Comparison of ENCODE assay signal across 8 cellular contexts in the genomic region with DNA sequence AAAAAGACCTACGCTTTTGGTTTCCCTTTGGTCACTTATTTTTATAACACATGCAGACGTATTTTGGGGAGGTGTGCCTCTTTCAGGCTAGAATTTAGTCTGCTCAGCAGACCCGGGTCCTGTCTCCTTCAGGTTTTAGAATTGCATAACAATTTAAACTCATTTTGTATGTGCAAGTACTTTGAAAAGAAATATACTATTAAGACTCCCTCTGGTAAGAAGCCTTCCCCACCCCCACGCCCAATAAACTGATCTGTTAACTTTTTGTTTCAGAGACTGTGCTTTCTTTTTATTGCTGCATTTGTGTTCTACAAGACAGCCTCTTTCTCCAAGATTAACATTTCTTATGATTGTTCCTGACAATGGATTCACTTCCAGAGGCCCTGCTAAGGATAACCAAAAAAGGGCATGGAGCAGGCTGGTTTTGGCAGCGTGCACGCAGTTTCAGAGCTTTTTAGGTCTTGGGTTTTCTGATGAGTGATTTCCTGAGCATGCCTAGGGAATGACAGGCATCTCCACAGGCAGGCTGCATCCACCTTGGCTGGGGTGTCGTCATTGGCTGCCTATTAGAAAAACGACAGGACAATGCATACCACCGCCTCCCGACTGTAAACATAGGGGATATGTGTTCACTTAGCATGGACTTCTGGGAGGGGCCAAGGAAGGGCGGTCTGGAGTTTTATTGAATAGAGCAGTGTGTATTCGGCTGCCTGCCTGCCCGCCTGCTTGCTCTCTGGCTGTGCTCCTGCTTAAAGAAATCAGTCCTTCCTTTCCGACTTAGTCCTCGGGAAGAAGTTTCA. TPM values are rescaled to one million over a fixed set of nuclear protein-coding genes. Genes with fewer than 3 reads are reported as not detected.
DNase-seq lines count a peak whose midpoint lies in the region; ATAC-seq and TF ChIP-seq lines count a peak whose summit lies in the region.

A gene with protein sequence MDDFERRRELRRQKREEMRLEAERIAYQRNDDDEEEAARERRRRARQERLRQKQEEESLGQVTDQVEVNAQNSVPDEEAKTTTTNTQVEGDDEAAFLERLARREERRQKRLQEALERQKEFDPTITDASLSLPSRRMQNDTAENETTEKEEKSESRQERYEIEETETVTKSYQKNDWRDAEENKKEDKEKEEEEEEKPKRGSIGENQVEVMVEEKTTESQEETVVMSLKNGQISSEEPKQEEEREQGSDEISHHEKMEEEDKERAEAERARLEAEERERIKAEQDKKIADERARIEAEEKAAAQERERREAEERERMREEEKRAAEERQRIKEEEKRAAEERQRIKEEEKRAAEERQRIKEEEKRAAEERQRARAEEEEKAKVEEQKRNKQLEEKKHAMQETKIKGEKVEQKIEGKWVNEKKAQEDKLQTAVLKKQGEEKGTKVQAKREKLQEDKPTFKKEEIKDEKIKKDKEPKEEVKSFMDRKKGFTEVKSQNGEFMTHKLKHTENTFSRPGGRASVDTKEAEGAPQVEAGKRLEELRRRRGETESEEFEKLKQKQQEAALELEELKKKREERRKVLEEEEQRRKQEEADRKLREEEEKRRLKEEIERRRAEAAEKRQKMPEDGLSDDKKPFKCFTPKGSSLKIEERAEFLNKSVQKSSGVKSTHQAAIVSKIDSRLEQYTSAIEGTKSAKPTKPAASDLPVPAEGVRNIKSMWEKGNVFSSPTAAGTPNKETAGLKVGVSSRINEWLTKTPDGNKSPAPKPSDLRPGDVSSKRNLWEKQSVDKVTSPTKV (plus strand): TSS at position 694 of the 800 bp plus-strand sequence. CDS start 88,100 bp downstream, outside the sequence.

- no peaks in the 10 kb centered on the region for H3K36me3 Mint-ChIP-seq in activated naive CD8-positive, alpha-beta T cell treated with anti-CD3 and anti-CD28 coated beads, Interleukin-2, amount 50 U/mL, for 24 hours (ENCODE audit: low read depth)

- WGBS in adrenal gland, 4 donors, result 21 to 32% (median 23%) methylated on average over 8 to 15 of the region's 15 CpGs

- H3K9me3 Mint-ChIP-seq in activated naive CD8-positive, alpha-beta T cell treated with anti-CD3 and anti-CD28 coated beads, Interleukin-2, amount 50 U/mL, for 24 hours, result no peaks in the 10 kb centered on the region

- no peak for TF ChIP-seq CTCF in HCT116 (IDR thresholded peaks at IDR 0.05 in 2 of 3, conservative IDR thresholded peaks at IDR 0.05 in 1 of 3; ENCODE audit: borderline replicate concordance in 1 of 3, insufficient read depth in 1 of 3, low read depth in 2 of 3, low read length in 2 of 3)
- no peak for TF ChIP-seq CTCF in adrenal gland (IDR thresholded peaks at IDR 0.05)
- TF ChIP-seq CTCF in parathyroid adenoma (IDR thresholded peaks at IDR 0.05), result no peak

- TF ChIP-seq POLR2A in HCT116 (IDR thresholded peaks at IDR 0.05; ENCODE audit: borderline replicate concordance, extremely low read depth, insufficient read depth, insufficient read length) (no peak), adrenal gland (IDR thresholded peaks at IDR 0.05) (peak in 1 of 2 donors; percentile 43)

- ATAC-seq in HCT116 (peak; percentile 97), GM21529 (IDR thresholded peaks at IDR 0.05; ENCODE audit: unreplicated experiment) (no peak), HG03520 (IDR thresholded peaks at IDR 0.05; ENCODE audit: unreplicated experiment) (no peak)
- no peak for ATAC-seq in activated naive CD8-positive, alpha-beta T cell treated with anti-CD3 and anti-CD28 coated beads, Interleukin-2, amount 50 U/mL, for 24 hours

- no peaks in the 10 kb centered on the region for H3K36me3 ChIP-seq in HCT116 (ENCODE audit: control insufficient read depth in 1 of 2, insufficient read depth in 2 of 2, low read length in 2 of 2)
- H3K36me3 ChIP-seq in adrenal gland (replicated peaks in 1 of 2), result no peaks in the 10 kb centered on the region
- no peaks in the 10 kb centered on the region for H3K36me3 ChIP-seq in parathyroid adenoma (ENCODE audit: control insufficient read depth, insufficient read depth, low read length)

- no peaks in the 10 kb centered on the region for H3K27me3 Mint-ChIP-seq in activated naive CD8-positive, alpha-beta T cell treated with anti-CD3 and anti-CD28 coated beads, Interleukin-2, amount 50 U/mL, for 24 hours

- CTCF ChIA-PET in HCT116 (lab: Charles Lee), result no interaction called here

- H3K9me3 ChIP-seq in HCT116 (ENCODE audit: control insufficient read depth in 1 of 2, insufficient read depth in 1 of 2, low read depth in 1 of 2, low read length in 2 of 2) (no peaks in the 10 kb centered on the region), adrenal gland (replicated peaks in 1 of 3) (no peaks in the 10 kb centered on the region), parathyroid adenoma (ENCODE audit: control insufficient read depth, low read length) (no peaks in the 10 kb centered on the region)

- RAD21 ChIA-PET in HCT116 (lab: Charles Lee; ENCODE audit: low non-redundant PET in 1 of 2, low total read pairs in 2 of 2, uncharacterized antibody in 2 of 2, unreplicated experiment in 2 of 2), result no interaction called here

- H3K9me2 ChIP-seq in HCT116 (ENCODE audit: insufficient read depth), result no peaks in the 10 kb centered on the region

- H3K79me2 ChIP-seq in HCT116 (ENCODE audit: insufficient read depth, low read length), result no peaks in the 10 kb centered on the region
- no peaks in the 10 kb centered on the region for H3K79me2 ChIP-seq in parathyroid adenoma

- H3K4me2 ChIP-seq in HCT116 (ENCODE audit: low read length) (peak within 1 kb of the TSS; percentile 69), parathyroid adenoma (ENCODE audit: low read length) (peak within 1 kb of the TSS; percentile 41)

- H3K9ac ChIP-seq in HCT116 (ENCODE audit: low read length) (no peak within 1 kb of the TSS), parathyroid adenoma (no peak within 1 kb of the TSS)

- H4K20me1 ChIP-seq in HCT116 (ENCODE audit: insufficient read depth), result no peaks in the 10 kb centered on the region

- no peak within 1 kb of the TSS for H3K27ac Mint-ChIP-seq in activated naive CD8-positive, alpha-beta T cell treated with anti-CD3 and anti-CD28 coated beads, Interleukin-2, amount 50 U/mL, for 24 hours

- no peak within 1 kb of the TSS for H3K4me3 Mint-ChIP-seq in activated naive CD8-positive, alpha-beta T cell treated with anti-CD3 and anti-CD28 coated beads, Interleukin-2, amount 50 U/mL, for 24 hours

- TF ChIP-seq RAD21 in HCT116 (IDR thresholded peaks at IDR 0.05; ENCODE audit: low read depth), result no peak

- BruUV-seq in HCT116 (replicated peaks; lab: Mats Ljungman, UMichigan), result no TSS peak

- H3K4me3 ChIP-seq in HCT116 (replicated peaks in 1 of 2; ENCODE audit: low read depth in 1 of 2, low read length in 2 of 2) (peak within 1 kb of the TSS; percentile 23 to 39), adrenal gland (peak within 1 kb of the TSS in 3 of 4 donors; percentile 11 to 58 (median 13)), parathyroid adenoma (ENCODE audit: low read depth, low read length) (peak within 1 kb of the TSS; percentile 7)

- H3K4me1 Mint-ChIP-seq in activated naive CD8-positive, alpha-beta T cell treated with anti-CD3 and anti-CD28 coated beads, Interleukin-2, amount 50 U/mL, for 24 hours, result peaks cover 9% of the 10 kb centered on the region

- DNase-seq in HCT116 (ENCODE audit: low read depth, low spot score) (peak; percentile 26), adrenal gland (peak; percentile 31 to 83 (median 52)), cardiac septum (ENCODE audit: low spot score) (peak; percentile 89), OCI-M2 (lab: John Stamatoyannopoulos, UW; ENCODE audit: unreplicated experiment) (no peak)
- DNase-seq in activated naive CD8-positive, alpha-beta T cell treated with anti-CD3 and anti-CD28 coated beads, Interleukin-2, amount 50 U/mL, for 24 hours, result no peak

- H3K4me1 ChIP-seq in HCT116 (ENCODE audit: control insufficient read depth in 1 of 2, insufficient read depth in 2 of 2, low read length in 2 of 2) (peaks cover 0 to 11% of the 10 kb centered on the region in 2 experiments; a peak in 1 of 4 replicates), adrenal gland (replicated peaks in 1 of 2) (peaks cover 0 to 10% of the 10 kb centered on the region in 2 donors), parathyroid adenoma (peaks cover 13% of the 10 kb centered on the region)

- POLR2A ChIA-PET in HCT116 (lab: Charles Lee), result no interaction called here

- H2AFZ ChIP-seq in HCT116 (ENCODE audit: low read depth, low read length, poor library complexity, severe bottlenecking) (peak within 1 kb of the TSS; percentile 75), parathyroid adenoma (peak within 1 kb of the TSS; percentile 70)

- intact Hi-C loops in HCT116 (cut with micrococcal nuclease), result no loop called here
- intact Hi-C loops in adrenal gland (cut with DNase I), result no loop called here
- intact Hi-C loops in cardiac septum (cut with DNase I), result loop anchor here (2.0 kb wide), 1 partner anchor 112 kb away; no protein-coding TSS in a partner anchor

- no peak within 1 kb of the TSS for H3K27ac ChIP-seq in HCT116 (ENCODE audit: low read depth, low read length)
- peak within 1 kb of the TSS in 4 of 5 donors; percentile 24 to 84 (median 62) for H3K27ac ChIP-seq in adrenal gland
- H3K27ac ChIP-seq in parathyroid adenoma, result peak within 1 kb of the TSS; percentile 64

- H3K27me3 ChIP-seq in HCT116 (ENCODE audit: insufficient read depth, low read length), result peaks cover 7% of the 10 kb centered on the region; the same call in 1 of the 2 replicates
- no peaks in the 10 kb centered on the region for H3K27me3 ChIP-seq in adrenal gland
- H3K27me3 ChIP-seq in parathyroid adenoma (ENCODE audit: control insufficient read depth, insufficient read depth, low read length), result no peaks in the 10 kb centered on the region

TF ChIP-seq in HCT116, 20 proteins besides CTCF, POLR2A, EP300 and RAD21:
- TF ChIP-seq EZH2phosphoT487 (IDR thresholded peaks at IDR 0.05; ENCODE audit: borderline replicate concordance), result no peak
TF ChIP-seq in HCT116: peak in this region for 0.

RNA-seq across cellular contexts. Expression of the gene that starts here (rescaled TPM):
- 66.8 TPM for total RNA-seq in HCT116 (2021; ENCODE audit: unreplicated experiment)
- polyA plus RNA-seq in HCT116 (2012), result 24.7 and 30.9 TPM in 2 replicates
- 100 to 1,000 TPM; 113 to 252 (median 199) TPM for total RNA-seq in adrenal gland
- 100 to 1,000 TPM; 103 to 258 (median 233) TPM for polyA plus RNA-seq in adrenal gland
- total RNA-seq in cardiac septum, result 237 TPM

Comparison
In these comparisons a context has a peak if more than half of its experiments do, and no peak if none do; other contexts are left out.
1. DNase-seq: peak in HCT116 (single experiment), adrenal gland (7 of 7) and cardiac septum (single experiment); none in activated naive CD8-positive, alpha-beta T cell treated with anti-CD3 and anti-CD28 coated beads, Interleukin-2, amount 50 U/mL, for 24 hours (single experiment) and OCI-M2 (single experiment).
2. Peak in every context shown above with its lines, with median percentiles within 50 percentile points of each other: H3K4me3 ChIP-seq.